ENCODE assay signal across 7 cellular contexts in the genomic region with DNA sequence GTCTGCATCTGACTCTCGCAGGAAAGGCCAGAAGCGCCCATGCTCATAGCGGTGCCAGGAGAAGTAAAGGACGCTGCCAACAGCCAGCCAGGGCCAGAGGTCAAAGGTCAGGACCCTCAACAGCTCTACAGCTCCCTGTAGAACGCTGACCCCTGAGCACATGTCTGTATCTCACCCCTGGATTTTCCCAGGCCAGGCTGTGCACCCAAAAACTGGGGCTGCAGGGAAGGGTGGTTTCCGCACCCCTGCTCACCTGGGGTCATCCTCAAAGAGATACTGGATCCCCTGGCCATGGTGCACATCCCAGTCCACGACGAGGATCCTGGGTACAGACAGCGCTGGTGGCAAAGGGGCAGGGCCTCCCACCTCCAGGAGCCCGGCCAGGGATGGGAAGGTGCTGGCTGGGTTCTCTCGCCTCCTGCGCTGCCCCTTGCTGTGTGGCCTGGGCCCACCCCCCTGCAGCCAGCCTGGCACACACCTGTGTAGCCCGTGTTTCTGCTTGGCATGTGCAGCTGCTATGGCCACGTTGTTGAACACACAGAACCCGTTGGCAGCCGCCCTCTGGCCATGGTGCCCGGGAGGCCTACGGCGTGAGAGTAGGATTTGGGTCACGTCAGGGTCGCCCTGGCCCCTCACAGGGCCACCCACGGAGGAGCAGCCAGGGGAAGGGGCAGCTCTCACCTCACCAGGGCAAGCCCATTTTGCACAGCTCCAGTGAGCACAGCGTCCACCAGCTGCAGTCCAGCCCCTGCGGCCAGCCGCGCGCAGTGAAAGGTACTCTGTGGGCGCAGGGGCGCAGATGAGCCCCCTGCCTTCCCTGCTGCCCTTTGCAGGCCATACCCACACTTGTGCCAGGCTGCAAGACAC. TPM values are rescaled to one million over a fixed set of nuclear protein-coding genes. Genes with fewer than 3 reads are reported as not detected.
DNase-seq lines count a peak whose midpoint lies in the region; ATAC-seq lines count a peak whose summit lies in the region.
"Had no signal": no experiment of that assay in that cellular context is flagged by ENCODE, and none has a peak within 500 bp of the region (broad histone marks: within the 10 kb centered on the region; RNA-seq: fewer than 3 reads in every experiment).

No MANE protein-coding gene starts in this region.

- no peak for DNase-seq in activated CD4-positive, alpha-beta T cell treated with anti-CD3 and anti-CD28 coated beads, Interleukin-2, amount 10 ng/mL, durations not matched to agents 7 days and 5 days
- DNase-seq in activated CD4-positive, alpha-beta T cell treated with anti-CD3 and anti-CD28 coated beads for 1 hour, result no peak
- no peak for DNase-seq in central memory CD8-positive, alpha-beta T cell (ENCODE audit: low spot score in 2 of 2)
- no peak for DNase-seq in stimulated activated effector memory CD8-positive, alpha-beta T cell treated with anti-CD3 and anti-CD28 coated beads, Interleukin-12 subunit alpha, Interleukin-12 subunit beta, amount 100 ng/mL, for 72 hours (ENCODE audit: low spot score in 2 of 2)
- DNase-seq in HT-29 (ENCODE audit: low spot score) (no peak), hypothalamus (lab: John Stamatoyannopoulos, UW) (no peak)
- DNase-seq: NCI-H187 treated with DMSO at 0.1 percent for 48 hours had no signal

- H3K27ac Mint-ChIP-seq in activated CD4-positive, alpha-beta T cell treated with anti-CD3 and anti-CD28 coated beads, Interleukin-2, amount 10 ng/mL, durations not matched to agents 7 days and 5 days, result no peak overlapping the region
- H3K27ac Mint-ChIP-seq in central memory CD8-positive, alpha-beta T cell (ENCODE audit: low read depth), result no peak overlapping the region
- no peak overlapping the region for H3K27ac Mint-ChIP-seq in stimulated activated effector memory CD8-positive, alpha-beta T cell treated with anti-CD3 and anti-CD28 coated beads, Interleukin-12 subunit alpha, Interleukin-12 subunit beta, amount 100 ng/mL, for 72 hours

- H3K9me3 Mint-ChIP-seq in activated CD4-positive, alpha-beta T cell treated with anti-CD3 and anti-CD28 coated beads, Interleukin-2, amount 10 ng/mL, durations not matched to agents 7 days and 5 days, result no peaks in the 10 kb centered on the region
- H3K9me3 Mint-ChIP-seq in central memory CD8-positive, alpha-beta T cell, result no peaks in the 10 kb centered on the region
- H3K9me3 Mint-ChIP-seq in stimulated activated effector memory CD8-positive, alpha-beta T cell treated with anti-CD3 and anti-CD28 coated beads, Interleukin-12 subunit alpha, Interleukin-12 subunit beta, amount 100 ng/mL, for 72 hours, result no peaks in the 10 kb centered on the region

- POLR2A ChIA-PET in activated CD4-positive, alpha-beta T cell treated with anti-CD3 and anti-CD28 coated beads, Interleukin-2, amount 10 ng/mL, durations not matched to agents 7 days and 5 days (lab: Charles Lee), result no interaction called here

- H3K4me1 Mint-ChIP-seq in activated CD4-positive, alpha-beta T cell treated with anti-CD3 and anti-CD28 coated beads, Interleukin-2, amount 10 ng/mL, durations not matched to agents 7 days and 5 days, result peaks cover 26% of the 10 kb centered on the region
- peaks cover 23% of the 10 kb centered on the region for H3K4me1 Mint-ChIP-seq in central memory CD8-positive, alpha-beta T cell
- peaks cover 31% of the 10 kb centered on the region for H3K4me1 Mint-ChIP-seq in stimulated activated effector memory CD8-positive, alpha-beta T cell treated with anti-CD3 and anti-CD28 coated beads, Interleukin-12 subunit alpha, Interleukin-12 subunit beta, amount 100 ng/mL, for 72 hours

- H3K36me3 Mint-ChIP-seq in activated CD4-positive, alpha-beta T cell treated with anti-CD3 and anti-CD28 coated beads, Interleukin-2, amount 10 ng/mL, durations not matched to agents 7 days and 5 days (ENCODE audit: low read depth), result peaks cover 9% of the 10 kb centered on the region
- H3K36me3 Mint-ChIP-seq in central memory CD8-positive, alpha-beta T cell (ENCODE audit: insufficient read depth), result peaks cover 16% of the 10 kb centered on the region
- peaks cover 26% of the 10 kb centered on the region for H3K36me3 Mint-ChIP-seq in stimulated activated effector memory CD8-positive, alpha-beta T cell treated with anti-CD3 and anti-CD28 coated beads, Interleukin-12 subunit alpha, Interleukin-12 subunit beta, amount 100 ng/mL, for 72 hours

- no peak for ATAC-seq in central memory CD8-positive, alpha-beta T cell (replicated peaks; ENCODE audit: extremely low read depth, poor library complexity, severe bottlenecking)
- ATAC-seq in stimulated activated effector memory CD8-positive, alpha-beta T cell treated with anti-CD3 and anti-CD28 coated beads, Interleukin-12 subunit alpha, Interleukin-12 subunit beta, amount 100 ng/mL, for 72 hours, result no peak

- CTCF ChIA-PET in activated CD4-positive, alpha-beta T cell treated with anti-CD3 and anti-CD28 coated beads, Interleukin-2, amount 10 ng/mL, durations not matched to agents 7 days and 5 days (lab: Charles Lee), result interaction anchor here (0.5 to 1.7 kb wide), 3 partner anchors 276 to 341 kb away, joined by 3 to 4 read pairs (median 3); partner anchors contain the start of gene SCO2

- H3K27me3 Mint-ChIP-seq in activated CD4-positive, alpha-beta T cell treated with anti-CD3 and anti-CD28 coated beads, Interleukin-2, amount 10 ng/mL, durations not matched to agents 7 days and 5 days, result no peaks in the 10 kb centered on the region
- no peaks in the 10 kb centered on the region for H3K27me3 Mint-ChIP-seq in central memory CD8-positive, alpha-beta T cell

- H3K4me3 Mint-ChIP-seq in activated CD4-positive, alpha-beta T cell treated with anti-CD3 and anti-CD28 coated beads, Interleukin-2, amount 10 ng/mL, durations not matched to agents 7 days and 5 days, result peak overlapping the region; percentile 83
- H3K4me3 Mint-ChIP-seq in central memory CD8-positive, alpha-beta T cell, result peak overlapping the region; percentile 70
- H3K4me3 Mint-ChIP-seq in stimulated activated effector memory CD8-positive, alpha-beta T cell treated with anti-CD3 and anti-CD28 coated beads, Interleukin-12 subunit alpha, Interleukin-12 subunit beta, amount 100 ng/mL, for 72 hours, result peak overlapping the region; percentile 73

RNA-seq across cellular contexts. Expression of gene HDAC10, which starts 1.4 kb away (rescaled TPM):
- total RNA-seq in activated CD4-positive, alpha-beta T cell treated with anti-CD3 and anti-CD28 coated beads, Interleukin-2, amount 10 ng/mL, durations not matched to agents 7 days and 5 days, result 10 to 100 TPM; 68.3 to 93.6 TPM
- 62.6 and 63.3 TPM in 2 replicates for total RNA-seq in HT-29 (2014; rRNA removed; shearing (Covaris generic))

RNA-seq across cellular contexts. Expression of gene TUBGCP6, which starts 4.8 kb away (rescaled TPM):
- total RNA-seq in activated CD4-positive, alpha-beta T cell treated with anti-CD3 and anti-CD28 coated beads, Interleukin-2, amount 10 ng/mL, durations not matched to agents 7 days and 5 days, result 10 to 100 TPM; 62.9 to 71.4 TPM
- total RNA-seq in HT-29 (2014; rRNA removed; shearing (Covaris generic)), result 30.8 and 32.2 TPM in 2 replicates

RNA-seq across cellular contexts. Expression of gene MAPK12, which starts 11.9 kb away (rescaled TPM):
- 1 to 10 TPM; 2.9 TPM for total RNA-seq in activated CD4-positive, alpha-beta T cell treated with anti-CD3 and anti-CD28 coated beads, Interleukin-2, amount 10 ng/mL, durations not matched to agents 7 days and 5 days
- 6.6 and 6.7 TPM in 2 replicates for total RNA-seq in HT-29 (2014; rRNA removed; shearing (Covaris generic))

RNA-seq across cellular contexts. Expression of gene MAPK11, which starts 20.6 kb away (rescaled TPM):
- total RNA-seq in activated CD4-positive, alpha-beta T cell treated with anti-CD3 and anti-CD28 coated beads, Interleukin-2, amount 10 ng/mL, durations not matched to agents 7 days and 5 days, result 10 to 100 TPM; 10.7 to 12.6 TPM
- 1.6 and 2.2 TPM in 2 replicates for total RNA-seq in HT-29 (2014; rRNA removed; shearing (Covaris generic))

RNA-seq across cellular contexts. Expression of gene SELENOO, which starts 48.8 kb away (rescaled TPM):
- total RNA-seq in activated CD4-positive, alpha-beta T cell treated with anti-CD3 and anti-CD28 coated beads, Interleukin-2, amount 10 ng/mL, durations not matched to agents 7 days and 5 days, result 10 to 100 TPM; 17.4 to 25.5 TPM
- 65.3 and 79.4 TPM in 2 replicates for total RNA-seq in HT-29 (2014; rRNA removed; shearing (Covaris generic))
